Comparison of ENCODE assay signal across 1 cellular context in genomic region chr7:101250324-101250723, GRCh38.
TF ChIP-seq lines count a peak whose summit lies in the region.

No MANE protein-coding gene starts in this region.

TF ChIP-seq in HepG2, 621 proteins besides CTCF, POLR2A, EP300 and RAD21:
- no peak for TF ChIP-seq NCOA2 (CRISPR knock-in tag; IDR thresholded peaks at IDR 0.05)
- peak; percentile 37; the same call in 1 of the 2 replicates for TF ChIP-seq ZBTB33 (CRISPR knock-in tag; IDR thresholded peaks at IDR 0.05)
